ENCODE assay signal across 1 cellular context in the genomic region with DNA sequence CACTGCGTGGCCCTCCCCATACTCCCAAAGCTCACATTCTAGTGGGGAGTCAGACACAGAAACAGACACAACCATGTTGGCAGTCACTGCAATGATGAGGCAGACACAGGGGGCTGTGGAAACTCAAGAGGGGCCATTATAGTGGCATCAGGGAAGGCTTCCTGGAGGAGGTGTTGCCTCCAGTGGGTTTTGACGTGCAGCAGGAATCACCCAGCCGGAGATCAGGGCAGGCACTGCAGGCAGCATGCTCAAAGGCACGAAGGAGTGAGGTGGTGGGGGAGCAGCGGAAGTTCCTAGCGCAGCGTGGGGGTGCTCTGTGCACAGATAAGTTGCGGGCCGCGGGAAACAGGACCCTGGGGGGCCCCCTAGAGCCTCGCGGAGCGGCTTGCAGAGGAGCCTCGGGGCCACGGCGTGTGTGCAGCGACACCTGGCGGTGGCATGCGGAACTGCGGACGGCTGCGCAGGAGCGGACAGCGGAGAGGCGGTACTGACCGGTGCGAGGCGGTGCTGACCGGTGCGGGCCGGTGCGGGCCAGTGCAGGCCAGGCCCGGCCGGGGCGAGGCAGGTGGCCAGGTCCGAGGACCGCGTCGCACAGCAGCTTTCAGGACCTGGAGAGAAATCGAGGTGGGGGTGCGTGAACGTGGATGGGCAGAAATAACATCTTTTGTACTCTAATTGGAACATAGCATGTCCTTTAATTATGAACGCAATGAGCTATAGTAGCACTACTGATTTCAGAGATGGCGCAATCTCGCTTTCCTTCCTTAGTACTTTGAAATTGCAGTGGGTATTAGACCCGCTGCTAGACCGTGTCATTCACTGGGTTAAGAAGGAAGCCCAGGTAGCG.
TF ChIP-seq lines count a peak whose summit lies in the region.

No MANE protein-coding gene starts in this region.

TF ChIP-seq in K562, 482 proteins besides CTCF, POLR2A, EP300 and RAD21 (continued from another document):
- TF ChIP-seq DACH1 (IDR thresholded peaks at IDR 0.05; ENCODE audit: partially characterized antibody) = peak; percentile 43
- TF ChIP-seq HDAC8 (tag; IDR thresholded peaks at IDR 0.05) = peak; percentile 82; the same call in 1 of the 2 replicates
- TF ChIP-seq PCBP2 (IDR thresholded peaks at IDR 0.05; ENCODE audit: low read depth, low read length, poor library complexity, severe bottlenecking) = no peak
- no peak for TF ChIP-seq NFIX (CRISPR knock-in tag; IDR thresholded peaks at IDR 0.05; ENCODE audit: low read depth)
- TF ChIP-seq ATF7 (IDR thresholded peaks at IDR 0.05) = peak; percentile 84
- TF ChIP-seq TEAD1 (CRISPR knock-in tag; IDR thresholded peaks at IDR 0.05) = peak; percentile 37 to 93; a peak in 2 of 4 replicates
- no peak for TF ChIP-seq ZBTB8A (IDR thresholded peaks at IDR 0.05; ENCODE audit: partially characterized antibody)
- TF ChIP-seq ZNF324 (CRISPR knock-in tag; IDR thresholded peaks at IDR 0.05) = no peak
- no peak for TF ChIP-seq HDAC3 (IDR thresholded peaks at IDR 0.05; ENCODE audit: borderline replicate concordance, partially characterized antibody)
- peak; percentile 38; the same call in 1 of the 2 replicates for TF ChIP-seq GTF2A2 (tag; IDR thresholded peaks at IDR 0.05)
- TF ChIP-seq ESRRB (CRISPR knock-in tag; IDR thresholded peaks at IDR 0.05; ENCODE audit: borderline replicate concordance) = no peak
- TF ChIP-seq ZSCAN32 (CRISPR knock-in tag; IDR thresholded peaks at IDR 0.05) = no peak
- peak; percentile 88 for TF ChIP-seq ZFX (CRISPR knock-in tag; IDR thresholded peaks at IDR 0.05)
- no peak for TF ChIP-seq CCAR2 (IDR thresholded peaks at IDR 0.05; ENCODE audit: low read depth, low read length)
- TF ChIP-seq, protein P1, sequence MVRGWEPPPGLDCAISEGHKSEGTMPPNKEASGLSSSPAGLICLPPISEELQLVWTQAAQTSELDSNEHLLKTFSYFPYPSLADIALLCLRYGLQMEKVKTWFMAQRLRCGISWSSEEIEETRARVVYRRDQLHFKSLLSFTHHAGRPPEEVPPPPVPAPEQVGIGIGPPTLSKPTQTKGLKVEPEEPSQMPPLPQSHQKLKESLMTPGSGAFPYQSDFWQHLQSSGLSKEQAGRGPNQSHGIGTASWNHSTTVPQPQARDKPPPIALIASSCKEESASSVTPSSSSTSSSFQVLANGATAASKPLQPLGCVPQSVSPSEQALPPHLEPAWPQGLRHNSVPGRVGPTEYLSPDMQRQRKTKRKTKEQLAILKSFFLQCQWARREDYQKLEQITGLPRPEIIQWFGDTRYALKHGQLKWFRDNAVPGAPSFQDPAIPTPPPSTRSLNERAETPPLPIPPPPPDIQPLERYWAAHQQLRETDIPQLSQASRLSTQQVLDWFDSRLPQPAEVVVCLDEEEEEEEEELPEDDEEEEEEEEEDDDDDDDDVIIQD (CRISPR knock-in tag; IDR thresholded peaks at IDR 0.05) = no peak; the same call in none of the 2 replicates
- TF ChIP-seq RCOR1 (IDR thresholded peaks at IDR 0.05; ENCODE audit: borderline replicate concordance in 1 of 2, low read depth in 2 of 2, low read length in 2 of 2) = peak; percentile 24 to 91
- TF ChIP-seq HOXB6 (CRISPR knock-in tag; IDR thresholded peaks at IDR 0.05; ENCODE audit: borderline replicate concordance) = no peak
- TF ChIP-seq ZNF165 (CRISPR knock-in tag; IDR thresholded peaks at IDR 0.05; ENCODE audit: borderline replicate concordance) = no peak
- TF ChIP-seq, protein P2, sequence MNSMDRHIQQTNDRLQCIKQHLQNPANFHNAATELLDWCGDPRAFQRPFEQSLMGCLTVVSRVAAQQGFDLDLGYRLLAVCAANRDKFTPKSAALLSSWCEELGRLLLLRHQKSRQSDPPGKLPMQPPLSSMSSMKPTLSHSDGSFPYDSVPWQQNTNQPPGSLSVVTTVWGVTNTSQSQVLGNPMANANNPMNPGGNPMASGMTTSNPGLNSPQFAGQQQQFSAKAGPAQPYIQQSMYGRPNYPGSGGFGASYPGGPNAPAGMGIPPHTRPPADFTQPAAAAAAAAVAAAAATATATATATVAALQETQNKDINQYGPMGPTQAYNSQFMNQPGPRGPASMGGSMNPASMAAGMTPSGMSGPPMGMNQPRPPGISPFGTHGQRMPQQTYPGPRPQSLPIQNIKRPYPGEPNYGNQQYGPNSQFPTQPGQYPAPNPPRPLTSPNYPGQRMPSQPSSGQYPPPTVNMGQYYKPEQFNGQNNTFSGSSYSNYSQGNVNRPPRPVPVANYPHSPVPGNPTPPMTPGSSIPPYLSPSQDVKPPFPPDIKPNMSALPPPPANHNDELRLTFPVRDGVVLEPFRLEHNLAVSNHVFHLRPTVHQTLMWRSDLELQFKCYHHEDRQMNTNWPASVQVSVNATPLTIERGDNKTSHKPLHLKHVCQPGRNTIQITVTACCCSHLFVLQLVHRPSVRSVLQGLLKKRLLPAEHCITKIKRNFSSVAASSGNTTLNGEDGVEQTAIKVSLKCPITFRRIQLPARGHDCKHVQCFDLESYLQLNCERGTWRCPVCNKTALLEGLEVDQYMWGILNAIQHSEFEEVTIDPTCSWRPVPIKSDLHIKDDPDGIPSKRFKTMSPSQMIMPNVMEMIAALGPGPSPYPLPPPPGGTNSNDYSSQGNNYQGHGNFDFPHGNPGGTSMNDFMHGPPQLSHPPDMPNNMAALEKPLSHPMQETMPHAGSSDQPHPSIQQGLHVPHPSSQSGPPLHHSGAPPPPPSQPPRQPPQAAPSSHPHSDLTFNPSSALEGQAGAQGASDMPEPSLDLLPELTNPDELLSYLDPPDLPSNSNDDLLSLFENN (IDR thresholded peaks at IDR 0.05; ENCODE audit: low read depth in 2 of 2, low read length in 2 of 2) = no peak; a peak in 2 of 4 replicates
- TF ChIP-seq, protein P3, sequence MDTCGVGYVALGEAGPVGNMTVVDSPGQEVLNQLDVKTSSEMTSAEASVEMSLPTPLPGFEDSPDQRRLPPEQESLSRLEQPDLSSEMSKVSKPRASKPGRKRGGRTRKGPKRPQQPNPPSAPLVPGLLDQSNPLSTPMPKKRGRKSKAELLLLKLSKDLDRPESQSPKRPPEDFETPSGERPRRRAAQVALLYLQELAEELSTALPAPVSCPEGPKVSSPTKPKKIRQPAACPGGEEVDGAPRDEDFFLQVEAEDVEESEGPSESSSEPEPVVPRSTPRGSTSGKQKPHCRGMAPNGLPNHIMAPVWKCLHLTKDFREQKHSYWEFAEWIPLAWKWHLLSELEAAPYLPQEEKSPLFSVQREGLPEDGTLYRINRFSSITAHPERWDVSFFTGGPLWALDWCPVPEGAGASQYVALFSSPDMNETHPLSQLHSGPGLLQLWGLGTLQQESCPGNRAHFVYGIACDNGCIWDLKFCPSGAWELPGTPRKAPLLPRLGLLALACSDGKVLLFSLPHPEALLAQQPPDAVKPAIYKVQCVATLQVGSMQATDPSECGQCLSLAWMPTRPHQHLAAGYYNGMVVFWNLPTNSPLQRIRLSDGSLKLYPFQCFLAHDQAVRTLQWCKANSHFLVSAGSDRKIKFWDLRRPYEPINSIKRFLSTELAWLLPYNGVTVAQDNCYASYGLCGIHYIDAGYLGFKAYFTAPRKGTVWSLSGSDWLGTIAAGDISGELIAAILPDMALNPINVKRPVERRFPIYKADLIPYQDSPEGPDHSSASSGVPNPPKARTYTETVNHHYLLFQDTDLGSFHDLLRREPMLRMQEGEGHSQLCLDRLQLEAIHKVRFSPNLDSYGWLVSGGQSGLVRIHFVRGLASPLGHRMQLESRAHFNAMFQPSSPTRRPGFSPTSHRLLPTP (IDR thresholded peaks at IDR 0.05; ENCODE audit: borderline replicate concordance, extremely low read depth, insufficient read length) = peak; percentile 77
- no peak; the same call in 1 of the 2 replicates for TF ChIP-seq NFXL1 (CRISPR knock-in tag; IDR thresholded peaks at IDR 0.05)
- TF ChIP-seq CC2D1A (IDR thresholded peaks at IDR 0.05) = peak; percentile 90
- no peak for TF ChIP-seq HNRNPUL1 (IDR thresholded peaks at IDR 0.05; ENCODE audit: low read length)
- TF ChIP-seq, protein P4, sequence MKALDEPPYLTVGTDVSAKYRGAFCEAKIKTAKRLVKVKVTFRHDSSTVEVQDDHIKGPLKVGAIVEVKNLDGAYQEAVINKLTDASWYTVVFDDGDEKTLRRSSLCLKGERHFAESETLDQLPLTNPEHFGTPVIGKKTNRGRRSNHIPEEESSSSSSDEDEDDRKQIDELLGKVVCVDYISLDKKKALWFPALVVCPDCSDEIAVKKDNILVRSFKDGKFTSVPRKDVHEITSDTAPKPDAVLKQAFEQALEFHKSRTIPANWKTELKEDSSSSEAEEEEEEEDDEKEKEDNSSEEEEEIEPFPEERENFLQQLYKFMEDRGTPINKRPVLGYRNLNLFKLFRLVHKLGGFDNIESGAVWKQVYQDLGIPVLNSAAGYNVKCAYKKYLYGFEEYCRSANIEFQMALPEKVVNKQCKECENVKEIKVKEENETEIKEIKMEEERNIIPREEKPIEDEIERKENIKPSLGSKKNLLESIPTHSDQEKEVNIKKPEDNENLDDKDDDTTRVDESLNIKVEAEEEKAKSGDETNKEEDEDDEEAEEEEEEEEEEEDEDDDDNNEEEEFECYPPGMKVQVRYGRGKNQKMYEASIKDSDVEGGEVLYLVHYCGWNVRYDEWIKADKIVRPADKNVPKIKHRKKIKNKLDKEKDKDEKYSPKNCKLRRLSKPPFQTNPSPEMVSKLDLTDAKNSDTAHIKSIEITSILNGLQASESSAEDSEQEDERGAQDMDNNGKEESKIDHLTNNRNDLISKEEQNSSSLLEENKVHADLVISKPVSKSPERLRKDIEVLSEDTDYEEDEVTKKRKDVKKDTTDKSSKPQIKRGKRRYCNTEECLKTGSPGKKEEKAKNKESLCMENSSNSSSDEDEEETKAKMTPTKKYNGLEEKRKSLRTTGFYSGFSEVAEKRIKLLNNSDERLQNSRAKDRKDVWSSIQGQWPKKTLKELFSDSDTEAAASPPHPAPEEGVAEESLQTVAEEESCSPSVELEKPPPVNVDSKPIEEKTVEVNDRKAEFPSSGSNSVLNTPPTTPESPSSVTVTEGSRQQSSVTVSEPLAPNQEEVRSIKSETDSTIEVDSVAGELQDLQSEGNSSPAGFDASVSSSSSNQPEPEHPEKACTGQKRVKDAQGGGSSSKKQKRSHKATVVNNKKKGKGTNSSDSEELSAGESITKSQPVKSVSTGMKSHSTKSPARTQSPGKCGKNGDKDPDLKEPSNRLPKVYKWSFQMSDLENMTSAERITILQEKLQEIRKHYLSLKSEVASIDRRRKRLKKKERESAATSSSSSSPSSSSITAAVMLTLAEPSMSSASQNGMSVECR (CRISPR knock-in tag; IDR thresholded peaks at IDR 0.05) = peak; percentile 57; the same call in 1 of the 2 replicates
- peak; percentile 76; the same call in 1 of the 2 replicates for TF ChIP-seq KLF6 (CRISPR knock-in tag; IDR thresholded peaks at IDR 0.05; ENCODE audit: borderline replicate concordance)
- TF ChIP-seq SMC3 (conservative IDR thresholded peaks at IDR 0.05; ENCODE audit: insufficient read depth, low read depth, low read length) = peak; percentile 98
- TF ChIP-seq ZNF140 (CRISPR knock-in tag; IDR thresholded peaks at IDR 0.05) = no peak
- TF ChIP-seq NCOA2 (IDR thresholded peaks at IDR 0.05; ENCODE audit: partially characterized antibody in 2 of 2) = no peak
- peak; percentile 74; the same call in 1 of the 2 replicates for TF ChIP-seq TCF7 (IDR thresholded peaks at IDR 0.05; ENCODE audit: borderline replicate concordance)
- no peak for TF ChIP-seq RFX7 (CRISPR knock-in tag; IDR thresholded peaks at IDR 0.05)
- no peak for TF ChIP-seq ZNF384 (IDR thresholded peaks at IDR 0.05; ENCODE audit: low read depth, low read length)
- peak; percentile 65 for TF ChIP-seq TCF3 (CRISPR knock-in tag; IDR thresholded peaks at IDR 0.05)
- TF ChIP-seq, protein P5, sequence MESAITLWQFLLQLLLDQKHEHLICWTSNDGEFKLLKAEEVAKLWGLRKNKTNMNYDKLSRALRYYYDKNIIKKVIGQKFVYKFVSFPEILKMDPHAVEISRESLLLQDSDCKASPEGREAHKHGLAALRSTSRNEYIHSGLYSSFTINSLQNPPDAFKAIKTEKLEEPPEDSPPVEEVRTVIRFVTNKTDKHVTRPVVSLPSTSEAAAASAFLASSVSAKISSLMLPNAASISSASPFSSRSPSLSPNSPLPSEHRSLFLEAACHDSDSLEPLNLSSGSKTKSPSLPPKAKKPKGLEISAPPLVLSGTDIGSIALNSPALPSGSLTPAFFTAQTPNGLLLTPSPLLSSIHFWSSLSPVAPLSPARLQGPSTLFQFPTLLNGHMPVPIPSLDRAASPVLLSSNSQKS (CRISPR knock-in tag; IDR thresholded peaks at IDR 0.05) = 0 out of 2 replicates have a peak, but pooled peaks have one; percentile 72
- TF ChIP-seq, protein P6, sequence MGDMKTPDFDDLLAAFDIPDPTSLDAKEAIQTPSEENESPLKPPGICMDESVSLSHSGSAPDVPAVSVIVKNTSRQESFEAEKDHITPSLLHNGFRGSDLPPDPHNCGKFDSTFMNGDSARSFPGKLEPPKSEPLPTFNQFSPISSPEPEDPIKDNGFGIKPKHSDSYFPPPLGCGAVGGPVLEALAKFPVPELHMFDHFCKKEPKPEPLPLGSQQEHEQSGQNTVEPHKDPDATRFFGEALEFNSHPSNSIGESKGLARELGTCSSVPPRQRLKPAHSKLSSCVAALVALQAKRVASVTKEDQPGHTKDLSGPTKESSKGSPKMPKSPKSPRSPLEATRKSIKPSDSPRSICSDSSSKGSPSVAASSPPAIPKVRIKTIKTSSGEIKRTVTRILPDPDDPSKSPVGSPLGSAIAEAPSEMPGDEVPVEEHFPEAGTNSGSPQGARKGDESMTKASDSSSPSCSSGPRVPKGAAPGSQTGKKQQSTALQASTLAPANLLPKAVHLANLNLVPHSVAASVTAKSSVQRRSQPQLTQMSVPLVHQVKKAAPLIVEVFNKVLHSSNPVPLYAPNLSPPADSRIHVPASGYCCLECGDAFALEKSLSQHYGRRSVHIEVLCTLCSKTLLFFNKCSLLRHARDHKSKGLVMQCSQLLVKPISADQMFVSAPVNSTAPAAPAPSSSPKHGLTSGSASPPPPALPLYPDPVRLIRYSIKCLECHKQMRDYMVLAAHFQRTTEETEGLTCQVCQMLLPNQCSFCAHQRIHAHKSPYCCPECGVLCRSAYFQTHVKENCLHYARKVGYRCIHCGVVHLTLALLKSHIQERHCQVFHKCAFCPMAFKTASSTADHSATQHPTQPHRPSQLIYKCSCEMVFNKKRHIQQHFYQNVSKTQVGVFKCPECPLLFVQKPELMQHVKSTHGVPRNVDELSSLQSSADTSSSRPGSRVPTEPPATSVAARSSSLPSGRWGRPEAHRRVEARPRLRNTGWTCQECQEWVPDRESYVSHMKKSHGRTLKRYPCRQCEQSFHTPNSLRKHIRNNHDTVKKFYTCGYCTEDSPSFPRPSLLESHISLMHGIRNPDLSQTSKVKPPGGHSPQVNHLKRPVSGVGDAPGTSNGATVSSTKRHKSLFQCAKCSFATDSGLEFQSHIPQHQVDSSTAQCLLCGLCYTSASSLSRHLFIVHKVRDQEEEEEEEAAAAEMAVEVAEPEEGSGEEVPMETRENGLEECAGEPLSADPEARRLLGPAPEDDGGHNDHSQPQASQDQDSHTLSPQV (IDR thresholded peaks at IDR 0.05) = peak; percentile 97; the same call in 1 of the 2 replicates
- peak; percentile 54 for TF ChIP-seq CBFA2T3 (IDR thresholded peaks at IDR 0.05)
- peak; percentile 37; the same call in 1 of the 2 replicates for TF ChIP-seq ZNF12 (CRISPR knock-in tag; IDR thresholded peaks at IDR 0.05)
- no peak for TF ChIP-seq GTF2F1 (IDR thresholded peaks at IDR 0.05; ENCODE audit: low read depth, low read length)
TF ChIP-seq in K562: peak in this region for 230.
